In genomic region chr3:196947860-196948441, GRCh38 we compare ENCODE assay signal across 15 cellular contexts.
"Had no signal": no experiment of that assay in that cellular context is flagged by ENCODE, and none has a peak within 500 bp of the region (broad histone marks: within the 10 kb centered on the region; RNA-seq: fewer than 3 reads in every experiment).

No MANE protein-coding gene starts in this region.

- FAIRE-seq: frontal cortex, pancreas, urothelium cell line had no signal

- H3K27ac ChIP-seq: coronary artery, dorsolateral prefrontal cortex, heart left ventricle, pancreas had no signal

- H3K4me3 ChIP-seq: coronary artery, dorsolateral prefrontal cortex, heart left ventricle, pancreas had no signal

- ATAC-seq: natural killer cell; pancreas; stimulated activated effector memory CD8-positive, alpha-beta T cell treated with anti-CD3 and anti-CD28 coated beads, Interleukin-12 subunit alpha, Interleukin-12 subunit beta, amount 100 ng/mL, for 72 hours had no signal

- H3K27me3 ChIP-seq: dorsolateral prefrontal cortex, heart left ventricle, pancreas had no signal

- H3K36me3 ChIP-seq: pancreas had no signal

- H3K9me3 ChIP-seq: heart left ventricle, pancreas had no signal

- DNase-seq: dorsolateral prefrontal cortex; effector CD8-positive, alpha-beta T cell; heart left ventricle; hippocampal formation; kidney glomerular epithelial cell; mammary epithelial cell; natural killer cell; nucleus accumbens; stimulated activated CD4-positive, alpha-beta T cell treated with anti-CD3 and anti-CD28 coated beads, Interleukin-4, amount 100 ng/mL, for 1 hour; stimulated activated CD8-positive, alpha-beta memory T cell treated with anti-CD3 and anti-CD28 coated beads, Interleukin-4, amount 100 ng/mL, for 48 hours had no signal
